ENCODE assay signal across 8 cellular contexts in the genomic region with DNA sequence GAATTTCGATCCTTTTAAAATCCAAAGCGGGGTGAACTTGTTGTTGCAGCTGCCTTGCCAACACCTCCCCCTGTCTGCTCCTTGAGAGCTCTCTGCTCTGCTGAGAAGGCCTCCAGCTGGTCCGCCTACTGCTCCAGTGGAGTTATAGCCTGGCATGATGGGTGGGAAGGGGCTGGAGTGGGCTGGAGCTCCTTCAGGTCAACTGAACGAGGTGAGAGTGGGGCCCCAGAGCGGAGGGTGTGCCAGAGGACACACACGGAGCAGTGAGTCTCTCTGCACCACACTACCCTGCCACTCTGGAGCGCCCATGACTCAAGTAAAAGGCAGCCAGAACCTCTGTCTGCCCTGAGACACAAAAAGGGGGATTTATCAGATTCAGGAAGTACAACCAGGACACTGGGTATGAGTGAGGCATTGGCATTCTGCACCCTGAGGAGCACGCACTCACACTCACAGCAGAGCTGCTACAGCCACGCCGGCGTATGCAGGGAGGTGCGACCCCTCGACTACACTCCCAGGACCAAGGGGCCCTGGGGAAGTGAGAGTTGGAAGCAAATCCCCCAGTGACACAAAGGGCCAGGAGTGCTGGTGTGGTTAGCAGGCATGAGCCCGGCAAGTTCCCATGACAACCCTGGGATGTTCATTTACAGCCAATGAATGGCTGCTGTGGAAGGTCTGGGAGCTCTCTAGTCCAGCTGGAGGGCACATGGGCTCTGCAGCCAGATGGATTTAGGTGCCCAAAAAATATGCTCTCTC. TPM values are rescaled to one million over a fixed set of nuclear protein-coding genes. Genes with fewer than 3 reads are reported as not detected.
A peak's percentile ranks its signal among the peaks of the same experiment; 100 is the strongest.
DNase-seq lines count a peak whose midpoint lies in the region; ATAC-seq and TF ChIP-seq lines count a peak whose summit lies in the region.

No MANE protein-coding gene starts in this region.

- DNase-seq in CD4-positive, alpha-beta memory T cell, result no peak
- DNase-seq in epithelial cell of esophagus (ENCODE audit: low read depth) (peak; percentile 88), osteoblast (ENCODE audit: insufficient read length, low spot score, missing footprints) (peak; percentile 96), germinal center (ENCODE audit: low spot score) (no peak), ureter (ENCODE audit: low spot score) (no peak)
- DNase-seq in CD8-positive, alpha-beta memory T cell, result no peak

- TF ChIP-seq CTCF in OCI-LY3 (IDR thresholded peaks at IDR 0.05; ENCODE audit: low read depth, low read length) (no peak), epithelial cell of esophagus (IDR thresholded peaks at IDR 0.05; ENCODE audit: insufficient read depth, low read depth, low read length, missing control alignments) (peak; percentile 26), osteoblast (IDR thresholded peaks at IDR 0.05; ENCODE audit: extremely low read depth, low read depth, low read length) (no peak)

- no peak overlapping the region for H3K4me3 ChIP-seq in CD4-positive, alpha-beta memory T cell (ENCODE audit: low read length in 2 of 2)
- H3K4me3 ChIP-seq in OCI-LY3 (ENCODE audit: low read length), result 0 out of 2 replicates have a peak overlapping the region, but pooled peaks have one; percentile 47
- H3K4me3 ChIP-seq in epithelial cell of esophagus (ENCODE audit: low read length), result no peak overlapping the region
- H3K4me3 ChIP-seq in osteoblast (ENCODE audit: insufficient read depth, low read length), result peak overlapping the region; percentile 52
- no peak overlapping the region for H3K4me3 ChIP-seq in CD8-positive, alpha-beta memory T cell (ENCODE audit: low read length)

- H4K20me1 ChIP-seq in OCI-LY3 (ENCODE audit: insufficient read depth, low read length) (peaks cover 5% of the 10 kb centered on the region), osteoblast (ENCODE audit: insufficient read depth, low read length) (no peaks in the 10 kb centered on the region)

- POLR2A ChIA-PET in CD4-positive, alpha-beta memory T cell (lab: Charles Lee; ENCODE audit: partially characterized antibody), result interaction anchor here (0.9 to 8.7 kb wide), 6 partner anchors 8 to 67 kb away, joined by 3 to 73 read pairs (median 6); a partner anchor contains a TSS
- POLR2A ChIA-PET in CD8-positive, alpha-beta memory T cell (lab: Charles Lee), result no interaction called here

- H2AFZ ChIP-seq in OCI-LY3 (ENCODE audit: low read depth, low read length) (no peak overlapping the region), osteoblast (ENCODE audit: low read length) (no peak overlapping the region)

- no peak for ATAC-seq in GM18498 (IDR thresholded peaks at IDR 0.05; ENCODE audit: unreplicated experiment)

- peaks cover 29 to 64% of the 10 kb centered on the region in 2 donors for H3K36me3 Mint-ChIP-seq in CD4-positive, alpha-beta memory T cell
- H3K36me3 Mint-ChIP-seq in CD8-positive, alpha-beta memory T cell, result peaks cover 5 to 77% (median 20%) of the 10 kb centered on the region in 3 donors

- peaks cover 50% of the 10 kb centered on the region for H3K36me3 ChIP-seq in CD4-positive, alpha-beta memory T cell (ENCODE audit: insufficient read depth, low read length)
- H3K36me3 ChIP-seq in OCI-LY3 (replicated peaks; ENCODE audit: low read depth, low read length) (no peaks in the 10 kb centered on the region), osteoblast (ENCODE audit: insufficient read depth, low read length) (peaks cover 33% of the 10 kb centered on the region)
- peaks cover 43% of the 10 kb centered on the region for H3K36me3 ChIP-seq in CD8-positive, alpha-beta memory T cell (ENCODE audit: insufficient read depth, low read length)

- peaks cover 24% of the 10 kb centered on the region for H3K4me1 ChIP-seq in CD4-positive, alpha-beta memory T cell (ENCODE audit: insufficient read depth, low read length)
- peaks cover 34% of the 10 kb centered on the region for H3K4me1 ChIP-seq in OCI-LY3 (ENCODE audit: low read length)
- H3K4me1 ChIP-seq in osteoblast (ENCODE audit: insufficient read depth, low read length), result peaks cover 47% of the 10 kb centered on the region
- peaks cover 21% of the 10 kb centered on the region for H3K4me1 ChIP-seq in CD8-positive, alpha-beta memory T cell (ENCODE audit: insufficient read depth, low read length)

- H3K79me2 ChIP-seq in OCI-LY3 (ENCODE audit: low read length) (no peaks in the 10 kb centered on the region), osteoblast (ENCODE audit: insufficient read depth, low read length) (peaks cover 2% of the 10 kb centered on the region)

- H3K27me3 Mint-ChIP-seq in CD4-positive, alpha-beta memory T cell, result no peaks in the 10 kb centered on the region
- no peaks in the 10 kb centered on the region for H3K27me3 Mint-ChIP-seq in CD8-positive, alpha-beta memory T cell

- peak overlapping the region; percentile 39 to 83 (median 73) for H3K27ac Mint-ChIP-seq in CD4-positive, alpha-beta memory T cell
- peak overlapping the region in 1 of 8 donors; percentile 59 for H3K27ac Mint-ChIP-seq in CD8-positive, alpha-beta memory T cell

- CTCF ChIA-PET in CD4-positive, alpha-beta memory T cell (lab: Charles Lee; ENCODE audit: partially characterized antibody), result interaction anchor here (0.9 to 15.0 kb wide), 6 partner anchors 9 to 68 kb away, joined by 3 to 107 read pairs (median 6); a partner anchor contains a TSS
- CTCF ChIA-PET in CD8-positive, alpha-beta memory T cell (lab: Charles Lee), result interaction anchor here (1.1 to 1.5 kb wide), 4 partner anchors 9 to 68 kb away, joined by 3 to 5 read pairs (median 4); no protein-coding TSS in a partner anchor

- H3K27me3 ChIP-seq in CD4-positive, alpha-beta memory T cell (ENCODE audit: insufficient read depth, low read length), result no peaks in the 10 kb centered on the region
- H3K27me3 ChIP-seq in OCI-LY3 (ENCODE audit: low read depth, low read length), result no peaks in the 10 kb centered on the region
- no peaks in the 10 kb centered on the region for H3K27me3 ChIP-seq in osteoblast (ENCODE audit: insufficient read depth, low read length)
- no peaks in the 10 kb centered on the region for H3K27me3 ChIP-seq in CD8-positive, alpha-beta memory T cell (ENCODE audit: insufficient read depth, low read length, poor library complexity, severe bottlenecking)

- no peak overlapping the region for H3K4me3 Mint-ChIP-seq in CD4-positive, alpha-beta memory T cell
- no peak overlapping the region for H3K4me3 Mint-ChIP-seq in CD8-positive, alpha-beta memory T cell

- no peaks in the 10 kb centered on the region for H3K9me3 Mint-ChIP-seq in CD4-positive, alpha-beta memory T cell
- no peaks in the 10 kb centered on the region for H3K9me3 Mint-ChIP-seq in CD8-positive, alpha-beta memory T cell

- peak overlapping the region; percentile 85 for H3K4me2 ChIP-seq in OCI-LY3 (ENCODE audit: low read length)
- peak overlapping the region; percentile 80 for H3K4me2 ChIP-seq in osteoblast (ENCODE audit: insufficient read depth, low read length)

- intact Hi-C loops in CD4-positive, alpha-beta memory T cell (cut with micrococcal nuclease), result loop anchor here (1.0 to 2.0 kb wide), 2 partner anchors 17 to 35 kb away; no protein-coding TSS in a partner anchor

- H3K4me1 Mint-ChIP-seq in CD4-positive, alpha-beta memory T cell, result peaks cover 10 to 40% (median 22%) of the 10 kb centered on the region in 4 donors
- peaks cover 8 to 11% (median 11%) of the 10 kb centered on the region in 3 donors for H3K4me1 Mint-ChIP-seq in CD8-positive, alpha-beta memory T cell

- H3K9ac ChIP-seq in OCI-LY3 (ENCODE audit: low read length), result no peak overlapping the region

- H3K27ac ChIP-seq in CD4-positive, alpha-beta memory T cell (ENCODE audit: low read depth, low read length), result peak overlapping the region; percentile 19
- H3K27ac ChIP-seq in OCI-LY3 (ENCODE audit: low read length), result no peak overlapping the region
- H3K27ac ChIP-seq in osteoblast (ENCODE audit: low read depth, low read length), result peak overlapping the region; percentile 98
- no peak overlapping the region for H3K27ac ChIP-seq in CD8-positive, alpha-beta memory T cell (ENCODE audit: low read depth, low read length)

- no peaks in the 10 kb centered on the region for H3K9me3 ChIP-seq in CD4-positive, alpha-beta memory T cell (ENCODE audit: control insufficient read depth in 1 of 2, low read length in 2 of 2)
- no peaks in the 10 kb centered on the region for H3K9me3 ChIP-seq in OCI-LY3 (ENCODE audit: insufficient read depth, low read length)
- no peaks in the 10 kb centered on the region for H3K9me3 ChIP-seq in osteoblast (ENCODE audit: low read depth, low read length)
- no peaks in the 10 kb centered on the region for H3K9me3 ChIP-seq in CD8-positive, alpha-beta memory T cell (ENCODE audit: low read length)

RNA-seq across cellular contexts. Expression of a gene that starts 28.0 kb away (rescaled TPM):
- 1 to 10 TPM; 6.3 to 7.3 TPM for total RNA-seq in CD4-positive, alpha-beta memory T cell
- polyA plus RNA-seq in CD4-positive, alpha-beta memory T cell, result 1 to 10 TPM; 5.2 to 8.1 TPM
- total RNA-seq in osteoblast (119 and 135 TPM in 2 replicates), ureter (12.4 TPM)
- total RNA-seq in CD8-positive, alpha-beta memory T cell, result 10 to 100 TPM; 13.6 to 16.3 TPM
- 8.1 TPM for polyA plus RNA-seq in CD8-positive, alpha-beta memory T cell

RNA-seq across cellular contexts. Expression of a gene that starts 34.3 kb away (rescaled TPM):
- total RNA-seq in CD4-positive, alpha-beta memory T cell, result 10 to 100 TPM; 52.2 to 57.4 TPM
- 10 to 100 TPM; 26.6 to 49.7 TPM for polyA plus RNA-seq in CD4-positive, alpha-beta memory T cell
- total RNA-seq in osteoblast, result 11.9 and 12.4 TPM in 2 replicates
- total RNA-seq in ureter, result 34.2 TPM
- 10 to 100 TPM; 52.9 to 56.8 TPM for total RNA-seq in CD8-positive, alpha-beta memory T cell
- polyA plus RNA-seq in CD8-positive, alpha-beta memory T cell, result 53.7 TPM

RNA-seq across cellular contexts. Expression of a gene that starts 45.2 kb away (rescaled TPM):
- 1 to 10 TPM; 3.2 to 3.3 TPM for total RNA-seq in CD4-positive, alpha-beta memory T cell
- polyA plus RNA-seq in CD4-positive, alpha-beta memory T cell, result not detected
- total RNA-seq in osteoblast, result 1.8 and 2.2 TPM in 2 replicates
- 9.5 TPM for total RNA-seq in ureter
- 1 to 10 TPM; 2.5 to 2.6 TPM for total RNA-seq in CD8-positive, alpha-beta memory T cell
- not detected for polyA plus RNA-seq in CD8-positive, alpha-beta memory T cell

RNA-seq across cellular contexts. Expression of a gene that starts 46.3 kb away (rescaled TPM):
- 10 to 100 TPM; 51.0 to 53.0 TPM for total RNA-seq in CD4-positive, alpha-beta memory T cell
- 100 to 1,000 TPM; 112 to 187 TPM for polyA plus RNA-seq in CD4-positive, alpha-beta memory T cell
- total RNA-seq in osteoblast, result 4.4 and 6.2 TPM in 2 replicates
- 28.9 TPM for total RNA-seq in ureter
- 10 to 100 TPM; 75.3 to 81.4 TPM for total RNA-seq in CD8-positive, alpha-beta memory T cell
- polyA plus RNA-seq in CD8-positive, alpha-beta memory T cell, result 146 TPM

Comparison
In these comparisons a context has a peak if more than half of its experiments do, and no peak if none do; other contexts are left out.
1. DNase-seq: peak in epithelial cell of esophagus (single experiment) and osteoblast (single experiment); none in CD4-positive, alpha-beta memory T cell (0 of 5), germinal center (single experiment), ureter (single experiment) and CD8-positive, alpha-beta memory T cell (0 of 5).
2. H3K27ac ChIP-seq: peak in CD4-positive, alpha-beta memory T cell (single experiment) and osteoblast (single experiment); none in OCI-LY3 (single experiment) and CD8-positive, alpha-beta memory T cell (single experiment).
3. H3K4me3 ChIP-seq: peak in OCI-LY3 (single experiment) and osteoblast (single experiment); none in CD4-positive, alpha-beta memory T cell (0 of 2), epithelial cell of esophagus (single experiment) and CD8-positive, alpha-beta memory T cell (single experiment).